ENCODE assay signal across 8 cellular contexts in genomic region chr14:68682166-68683103, GRCh38.
A peak's percentile ranks its signal among the peaks of the same experiment; 100 is the strongest.
DNase-seq lines count a peak whose midpoint lies in the region; ATAC-seq and TF ChIP-seq lines count a peak whose summit lies in the region.

No MANE protein-coding gene starts in this region.

- H3K9ac ChIP-seq in Loucy (ENCODE audit: low read depth, low read length, poor library complexity, severe bottlenecking): peak overlapping the region; percentile 56

- no peaks in the 10 kb centered on the region for H3K9me2 ChIP-seq in Loucy (replicated peaks; ENCODE audit: low read depth, low read length)

- no peaks in the 10 kb centered on the region for H3K27me3 Mint-ChIP-seq in neural crest cell (ENCODE audit: low read depth)

- H3K4me2 ChIP-seq in Loucy (ENCODE audit: low read depth, low read length, poor library complexity, severe bottlenecking): peak overlapping the region; percentile 57

- H3K4me3 ChIP-seq in Loucy (ENCODE audit: low read length, poor library complexity, severe bottlenecking): peak overlapping the region; percentile 23
- H3K4me3 ChIP-seq in esophagus squamous epithelium: no peak overlapping the region

- peaks cover 2% of the 10 kb centered on the region for H3K9me3 Mint-ChIP-seq in neural crest cell

- 25 to 31% methylated on average over 13 to 15 of the region's 15 CpGs for WGBS in esophagus squamous epithelium, 2 donors

- peak overlapping the region; percentile 96 for H3K27ac Mint-ChIP-seq in neural crest cell (ENCODE audit: unreplicated experiment)

- TF ChIP-seq CTCF in Loucy (conservative IDR thresholded peaks at IDR 0.05; ENCODE audit: low read length) (no peak), esophagus squamous epithelium (IDR thresholded peaks at IDR 0.05) (no peak), neural crest cell (conservative IDR thresholded peaks at IDR 0.05) (no peak)

- H3K27me3 ChIP-seq in Loucy (ENCODE audit: insufficient read depth, low read length, poor library complexity, severe bottlenecking) (no peaks in the 10 kb centered on the region), esophagus squamous epithelium (no peaks in the 10 kb centered on the region)

- H2AFZ ChIP-seq in Loucy (ENCODE audit: low read length): peak overlapping the region; percentile 60

- DNase-seq in AG20443 (ENCODE audit: low spot score) (peak; percentile 85), esophagus squamous epithelium (lab: John Stamatoyannopoulos, UW) (no peak), neural crest cell (ENCODE audit: low read depth, low spot score) (no peak), SHP77 (lab: John Stamatoyannopoulos, UW) (no peak), cerebellum (ENCODE audit: low spot score) (no peak)
- peak; percentile 29 to 31 for DNase-seq in activated CD4-positive, alpha-beta T cell treated with anti-CD3 and anti-CD28 coated beads, Interleukin-2, amount 50 U/mL, for 4 hours

- peaks cover 68% of the 10 kb centered on the region for H3K4me1 Mint-ChIP-seq in neural crest cell

- H3K4me1 ChIP-seq in Loucy (ENCODE audit: insufficient read depth, low read length, poor library complexity, severe bottlenecking): peaks cover 51% of the 10 kb centered on the region
- H3K4me1 ChIP-seq in esophagus squamous epithelium: peaks cover 45 to 90% (median 71%) of the 10 kb centered on the region in 3 donors

- peaks cover 3% of the 10 kb centered on the region for H3K36me3 Mint-ChIP-seq in neural crest cell (ENCODE audit: low read depth)

- no peaks in the 10 kb centered on the region for H3K36me3 ChIP-seq in Loucy (ENCODE audit: insufficient read depth, low read length)
- no peaks in the 10 kb centered on the region for H3K36me3 ChIP-seq in esophagus squamous epithelium

- ATAC-seq in HG03432 (IDR thresholded peaks at IDR 0.05; ENCODE audit: unreplicated experiment): no peak

- TF ChIP-seq POLR2A in esophagus squamous epithelium (IDR thresholded peaks at IDR 0.05): no peak

- peak overlapping the region; percentile 58 for H3K4me3 Mint-ChIP-seq in neural crest cell

- H3K79me2 ChIP-seq in Loucy (ENCODE audit: insufficient read depth, low read length): no peaks in the 10 kb centered on the region

- H4K20me1 ChIP-seq in Loucy (ENCODE audit: insufficient read depth, low read length, poor library complexity, severe bottlenecking): no peaks in the 10 kb centered on the region

- H3K9me3 ChIP-seq in Loucy (ENCODE audit: insufficient read depth, low read depth, low read length): no peaks in the 10 kb centered on the region
- no peaks in the 10 kb centered on the region for H3K9me3 ChIP-seq in esophagus squamous epithelium

- peak overlapping the region; percentile 70 to 93 (median 86) for H3K27ac ChIP-seq in esophagus squamous epithelium

- H3F3A ChIP-seq in Loucy (ENCODE audit: low read depth): peaks cover 9% of the 10 kb centered on the region

- intact Hi-C loops in esophagus squamous epithelium (cut with DNase I): no loop called here

Comparison
In these comparisons a context has a peak if more than half of its experiments do, and no peak if none do; other contexts are left out.
1. DNase-seq: peak in AG20443 (single experiment) and activated CD4-positive, alpha-beta T cell treated with anti-CD3 and anti-CD28 coated beads, Interleukin-2, amount 50 U/mL, for 4 hours (2 of 2); none in esophagus squamous epithelium (single experiment), neural crest cell (single experiment), SHP77 (0 of 2) and cerebellum (single experiment).